In genomic region chr11:83187463-83187862, GRCh38 we compare ENCODE assay signal across 23 cellular contexts. TPM values are rescaled to one million over a fixed set of nuclear protein-coding genes. Genes with fewer than 3 reads are reported as not detected.
A peak's percentile ranks its signal among the peaks of the same experiment; 100 is the strongest.
DNase-seq lines count a peak whose midpoint lies in the region; ATAC-seq, FAIRE-seq and TF ChIP-seq lines count a peak whose summit lies in the region.
"Had no signal": no experiment of that assay in that cellular context is flagged by ENCODE, and none has a peak within 500 bp of the region (broad histone marks: within the 10 kb centered on the region; RNA-seq: fewer than 3 reads in every experiment).

No MANE protein-coding gene starts in this region.

- dilution Hi-C loops in endothelial cell of umbilical vein (cut with MboI; ENCODE audit: extremely low pct_ligation_motif_present, low sequenced_read_pairs): no loop called here

- H3K9me3 ChIP-seq in PC-3 (ENCODE audit: low read length): no peaks in the 10 kb centered on the region
- no peaks in the 10 kb centered on the region for H3K9me3 ChIP-seq in endothelial cell of umbilical vein (replicated peaks; ENCODE audit: control insufficient read depth, insufficient read depth, low read length)
- H3K9me3 ChIP-seq: transverse colon had no signal

- TF ChIP-seq POLR2A in endothelial cell of umbilical vein (IDR thresholded peaks at IDR 0.05; ENCODE audit: low read depth, low read length): no peak

- no peaks in the 10 kb centered on the region for H3K9me2 ChIP-seq in PC-3 (replicated peaks; ENCODE audit: low read length)

- H3K9me1 ChIP-seq in endothelial cell of umbilical vein (replicated peaks; ENCODE audit: control insufficient read depth, extremely low read depth, insufficient read depth, low read length): no peaks in the 10 kb centered on the region

- H3K9ac ChIP-seq in PC-3 (ENCODE audit: low read length): no peak overlapping the region
- no peak overlapping the region for H3K9ac ChIP-seq in endothelial cell of umbilical vein (replicated peaks; ENCODE audit: extremely low read depth, insufficient read depth, low read length)

- peaks cover 5% of the 10 kb centered on the region; the same call in 1 of the 2 replicates for H4K20me1 ChIP-seq in PC-3 (ENCODE audit: low read length)
- H4K20me1 ChIP-seq in endothelial cell of umbilical vein (replicated peaks; ENCODE audit: control insufficient read depth, extremely low read depth, insufficient read depth, low read length): peaks cover 2% of the 10 kb centered on the region

- peaks cover 10% of the 10 kb centered on the region for H3K4me1 ChIP-seq in PC-3 (ENCODE audit: insufficient read depth, low read length)
- H3K4me1 ChIP-seq in endothelial cell of umbilical vein (ENCODE audit: control insufficient read depth, extremely low read depth, insufficient read depth, low read length): peaks cover 5% of the 10 kb centered on the region

- H3K4me3 ChIP-seq in PC-3 (ENCODE audit: low read length) (no peak overlapping the region), endothelial cell of umbilical vein (replicated peaks in 1 of 3; ENCODE audit: insufficient read depth in 1 of 3, low read depth in 1 of 3, low read length in 3 of 3) (no peak overlapping the region)
- H3K4me3 ChIP-seq: hepatocyte, transverse colon had no signal

- H3K27ac Mint-ChIP-seq in activated CD8-positive, alpha-beta T cell treated with anti-CD3 and anti-CD28 coated beads for 36 hours: peak overlapping the region; percentile 9
- H3K27ac Mint-ChIP-seq in activated CD8-positive, alpha-beta T cell treated with anti-CD3 and anti-CD28 coated beads, Interleukin-2, amount 10 ng/mL, durations not matched to agents 7 days and 5 days: no peak overlapping the region
- peak overlapping the region; percentile 2 for H3K27ac Mint-ChIP-seq in progenitor cell of endocrine pancreas
- H3K27ac Mint-ChIP-seq: nephron had no signal

- H3K4me2 ChIP-seq in PC-3 (ENCODE audit: low read length) (no peak overlapping the region), endothelial cell of umbilical vein (ENCODE audit: insufficient read depth, low read length) (no peak overlapping the region)
- H3K4me2 ChIP-seq: hepatocyte had no signal

- FAIRE-seq in endothelial cell of umbilical vein (lab: Jason Lieb, UNC): no peak
- FAIRE-seq: colon, GM12891, H54 had no signal

- intact Hi-C loops in activated CD8-positive, alpha-beta T cell treated with anti-CD3 and anti-CD28 coated beads for 36 hours (cut with micrococcal nuclease): no loop called here
- intact Hi-C loops in PC-3 (cut with micrococcal nuclease): no loop called here
- intact Hi-C loops in endothelial cell of umbilical vein (cut with micrococcal nuclease): no loop called here

- no peak overlapping the region for H3K4me3 Mint-ChIP-seq in activated CD8-positive, alpha-beta T cell treated with anti-CD3 and anti-CD28 coated beads for 36 hours
- H3K4me3 Mint-ChIP-seq in activated CD8-positive, alpha-beta T cell treated with anti-CD3 and anti-CD28 coated beads, Interleukin-2, amount 10 ng/mL, durations not matched to agents 7 days and 5 days: no peak overlapping the region
- H3K4me3 Mint-ChIP-seq in progenitor cell of endocrine pancreas (ENCODE audit: low read depth): no peak overlapping the region

- peaks cover 13% of the 10 kb centered on the region for H3K4me1 Mint-ChIP-seq in activated CD8-positive, alpha-beta T cell treated with anti-CD3 and anti-CD28 coated beads for 36 hours (ENCODE audit: low read depth)
- peaks cover 7% of the 10 kb centered on the region for H3K4me1 Mint-ChIP-seq in activated CD8-positive, alpha-beta T cell treated with anti-CD3 and anti-CD28 coated beads, Interleukin-2, amount 10 ng/mL, durations not matched to agents 7 days and 5 days (ENCODE audit: low read depth)
- H3K4me1 Mint-ChIP-seq in progenitor cell of endocrine pancreas (ENCODE audit: low read depth): peaks cover 3% of the 10 kb centered on the region

- H2AFZ ChIP-seq in PC-3 (ENCODE audit: low read length) (no peak overlapping the region), endothelial cell of umbilical vein (ENCODE audit: low read depth, low read length) (no peak overlapping the region)
- H2AFZ ChIP-seq: hepatocyte had no signal

- no peaks in the 10 kb centered on the region for H3K27me3 Mint-ChIP-seq in activated CD8-positive, alpha-beta T cell treated with anti-CD3 and anti-CD28 coated beads for 36 hours
- no peaks in the 10 kb centered on the region for H3K27me3 Mint-ChIP-seq in activated CD8-positive, alpha-beta T cell treated with anti-CD3 and anti-CD28 coated beads, Interleukin-2, amount 10 ng/mL, durations not matched to agents 7 days and 5 days (ENCODE audit: low read depth)
- H3K27me3 Mint-ChIP-seq in progenitor cell of endocrine pancreas: no peaks in the 10 kb centered on the region
- H3K27me3 Mint-ChIP-seq: brain had no signal

- CTCF ChIA-PET in activated CD8-positive, alpha-beta T cell treated with anti-CD3 and anti-CD28 coated beads for 36 hours (lab: Charles Lee): interaction anchor here (0.6 to 1.9 kb wide), 4 partner anchors 16 to 539 kb away, joined by 3 to 5 read pairs (median 4); no protein-coding TSS in a partner anchor
- CTCF ChIA-PET in activated CD8-positive, alpha-beta T cell treated with anti-CD3 and anti-CD28 coated beads, Interleukin-2, amount 10 ng/mL, durations not matched to agents 7 days and 5 days (lab: Charles Lee): interaction anchor here (1.0 to 2.0 kb wide), 5 partner anchors 12 to 320 kb away, joined by 3 to 5 read pairs (median 3); no protein-coding TSS in a partner anchor
- CTCF ChIA-PET in PC-3 (lab: Charles Lee) (interaction anchor here (0.5 kb wide), 1 partner anchor 320 kb away, joined by 3 read pairs; no protein-coding TSS in a partner anchor), endothelial cell of umbilical vein (lab: Charles Lee) (interaction anchor here (1.2 to 1.4 kb wide), 3 partner anchors 13 to 31 kb away, joined by 3 to 4 read pairs (median 3); no protein-coding TSS in a partner anchor)

- no peaks in the 10 kb centered on the region for H3F3A ChIP-seq in PC-3 (ENCODE audit: low read length, unreplicated experiment)

- H3K79me2 ChIP-seq in PC-3 (ENCODE audit: low read length): peaks cover 12% of the 10 kb centered on the region
- H3K79me2 ChIP-seq in endothelial cell of umbilical vein (ENCODE audit: control insufficient read depth, insufficient read depth, low read length): peaks cover 8% of the 10 kb centered on the region

- no peak for TF ChIP-seq CTCF in activated CD8-positive, alpha-beta T cell treated with anti-CD3 and anti-CD28 coated beads for 36 hours (IDR thresholded peaks at IDR 0.05)
- TF ChIP-seq CTCF in PC-3 (conservative IDR thresholded peaks at IDR 0.05; ENCODE audit: low read depth, low read length): no peak
- TF ChIP-seq CTCF in endothelial cell of umbilical vein (IDR thresholded peaks at IDR 0.05; ENCODE audit: extremely low read depth in 1 of 2, insufficient read depth in 1 of 2, low read depth in 1 of 2, low read length in 2 of 2): no peak
- no peak for TF ChIP-seq CTCF in progenitor cell of endocrine pancreas (IDR thresholded peaks at IDR 0.05; ENCODE audit: unreplicated experiment)

- POLR2A ChIA-PET in activated CD8-positive, alpha-beta T cell treated with anti-CD3 and anti-CD28 coated beads for 36 hours (lab: Charles Lee): interaction anchor here (0.9 to 1.2 kb wide), 3 partner anchors 9 to 287 kb away, joined by 3 read pairs; partner anchors contain the start of gene PRCP
- POLR2A ChIA-PET in activated CD8-positive, alpha-beta T cell treated with anti-CD3 and anti-CD28 coated beads, Interleukin-2, amount 10 ng/mL, durations not matched to agents 7 days and 5 days (lab: Charles Lee): interaction anchor here (1.5 to 2.6 kb wide), 2 partner anchors 28 to 31 kb away, joined by 5 to 10 read pairs; partner anchors contain the start of gene PCF11
- POLR2A ChIA-PET in PC-3 (lab: Charles Lee; ENCODE audit: unreplicated experiment): interaction anchor here (0.6 kb wide), 1 partner anchor 59 kb away, joined by 3 read pairs; no protein-coding TSS in a partner anchor
- POLR2A ChIA-PET in endothelial cell of umbilical vein (lab: Charles Lee): no interaction called here

- H3K27me3 ChIP-seq in PC-3 (ENCODE audit: low read length) (no peaks in the 10 kb centered on the region), endothelial cell of umbilical vein (ENCODE audit: control insufficient read depth in 2 of 2, insufficient read depth in 2 of 2, low read length in 2 of 2) (no peaks in the 10 kb centered on the region)
- H3K27me3 ChIP-seq: hepatocyte, transverse colon had no signal

- no peak overlapping the region for H3K27ac ChIP-seq in PC-3 (ENCODE audit: low read length)
- H3K27ac ChIP-seq in endothelial cell of umbilical vein (ENCODE audit: insufficient read depth, low read depth, low read length): no peak overlapping the region
- H3K27ac ChIP-seq: hepatocyte, transverse colon had no signal

- DNase-seq in activated CD8-positive, alpha-beta T cell treated with anti-CD3 and anti-CD28 coated beads for 36 hours: no peak
- DNase-seq in activated CD8-positive, alpha-beta T cell treated with anti-CD3 and anti-CD28 coated beads, Interleukin-2, amount 10 ng/mL, durations not matched to agents 7 days and 5 days: no peak
- no peak for DNase-seq in PC-3
- no peak for DNase-seq in endothelial cell of umbilical vein (ENCODE audit: low read depth, low spot score)
- DNase-seq in progenitor cell of endocrine pancreas (ENCODE audit: low spot score, unreplicated experiment): no peak
- no peak for DNase-seq in foreskin melanocyte
- DNase-seq in NCI-H1105 (lab: John Stamatoyannopoulos, UW): no peak
- DNase-seq: activated CD4-positive, alpha-beta T cell treated with anti-CD3 and anti-CD28 coated beads, Interleukin-2, amount 50 U/mL, for 1 hour; GF-D8; islet precursor cell; NCI-H1694; posterior cingulate gyrus; stimulated activated naive CD4-positive, alpha-beta T cell treated with Interleukin-2 at 50 U/mL for 16 hours; SW 1271; transverse colon had no signal

- BruUV-seq in PC-3 (replicated peaks; lab: Mats Ljungman, UMichigan): no TSS peak
- no TSS peak for BruUV-seq in endothelial cell of umbilical vein (replicated peaks; lab: Mats Ljungman, UMichigan)

- peaks cover 49% of the 10 kb centered on the region for H3K36me3 ChIP-seq in PC-3 (ENCODE audit: low read depth, low read length)
- peaks cover 3 to 10% of the 10 kb centered on the region in 2 experiments for H3K36me3 ChIP-seq in endothelial cell of umbilical vein (ENCODE audit: control insufficient read depth in 2 of 2, extremely low read depth in 1 of 2, insufficient read depth in 2 of 2, low read length in 2 of 2)

- no peak for ATAC-seq in activated CD8-positive, alpha-beta T cell treated with anti-CD3 and anti-CD28 coated beads for 36 hours
- no peak for ATAC-seq in activated CD8-positive, alpha-beta T cell treated with anti-CD3 and anti-CD28 coated beads, Interleukin-2, amount 10 ng/mL, durations not matched to agents 7 days and 5 days
- ATAC-seq in PC-3: peak; percentile 31; the same call in 1 of the 2 replicates
- ATAC-seq in HG03457 (IDR thresholded peaks at IDR 0.05; ENCODE audit: unreplicated experiment): no peak
- ATAC-seq: activated naive CD4-positive, alpha-beta T cell treated with anti-CD3 and anti-CD28 coated beads, Interleukin-2, amount 50 U/mL, for 72 hours had no signal

- H3K36me3 Mint-ChIP-seq in activated CD8-positive, alpha-beta T cell treated with anti-CD3 and anti-CD28 coated beads for 36 hours (ENCODE audit: low read depth): peaks cover 57% of the 10 kb centered on the region
- H3K36me3 Mint-ChIP-seq in activated CD8-positive, alpha-beta T cell treated with anti-CD3 and anti-CD28 coated beads, Interleukin-2, amount 10 ng/mL, durations not matched to agents 7 days and 5 days (ENCODE audit: low read depth): peaks cover 60% of the 10 kb centered on the region
- H3K36me3 Mint-ChIP-seq in progenitor cell of endocrine pancreas (ENCODE audit: insufficient read depth): peaks cover 22% of the 10 kb centered on the region

- no peaks in the 10 kb centered on the region for H3K9me3 Mint-ChIP-seq in activated CD8-positive, alpha-beta T cell treated with anti-CD3 and anti-CD28 coated beads for 36 hours
- H3K9me3 Mint-ChIP-seq in activated CD8-positive, alpha-beta T cell treated with anti-CD3 and anti-CD28 coated beads, Interleukin-2, amount 10 ng/mL, durations not matched to agents 7 days and 5 days (ENCODE audit: insufficient read depth): no peaks in the 10 kb centered on the region
- H3K9me3 Mint-ChIP-seq in progenitor cell of endocrine pancreas (ENCODE audit: low read depth): no peaks in the 10 kb centered on the region
- H3K9me3 Mint-ChIP-seq: activated naive CD4-positive, alpha-beta T cell treated with anti-CD3 and anti-CD28 coated beads, Interleukin-2, amount 50 U/mL, for 72 hours; brain; nephron had no signal

RNA-seq across cellular contexts. Expression of gene ANKRD42, which starts 6.0 kb away (rescaled TPM):
- total RNA-seq in activated CD8-positive, alpha-beta T cell treated with anti-CD3 and anti-CD28 coated beads for 36 hours: 1 to 10 TPM; 3.8 to 4.7 TPM
- 1 to 10 TPM; 4.2 to 4.5 TPM for total RNA-seq in activated CD8-positive, alpha-beta T cell treated with anti-CD3 and anti-CD28 coated beads, Interleukin-2, amount 10 ng/mL, durations not matched to agents 7 days and 5 days
- total RNA-seq in PC-3 (2014; rRNA removed): 6.6 and 11.2 TPM in 2 replicates
- 6.6 and 7.6 TPM in 2 replicates for total RNA-seq in endothelial cell of umbilical vein
- polyA plus RNA-seq in endothelial cell of umbilical vein: 2.5 and 3.3 TPM in 2 replicates
- polyA plus RNA-seq in endothelial cell of umbilical vein (2011; cell fraction: cytosol; rRNA removed): 3.2 and 3.3 TPM in 2 replicates
- polyA plus RNA-seq in endothelial cell of umbilical vein (2011; cell fraction: nucleus; rRNA removed): 3.5 and 5.6 TPM in 2 replicates
- 7.1 TPM in 2 replicates for polyA plus RNA-seq in endothelial cell of umbilical vein (2012)
- polyA minus RNA-seq in endothelial cell of umbilical vein: 6.1 and 7.3 TPM in 2 replicates
- 4.0 TPM for polyA minus RNA-seq in endothelial cell of umbilical vein (2011; cell fraction: cytosol; rRNA and poly(A)+ RNA removed)
- polyA minus RNA-seq in endothelial cell of umbilical vein (2011; cell fraction: nucleus; rRNA and poly(A)+ RNA removed): 4.4 and 6.6 TPM in 2 replicates
- 12.1 and 12.7 TPM in 2 replicates for total RNA-seq in progenitor cell of endocrine pancreas

RNA-seq across cellular contexts. Expression of gene PCF11, which starts 30.5 kb away (rescaled TPM):
- 10 to 100 TPM; 53.9 to 55.6 TPM for total RNA-seq in activated CD8-positive, alpha-beta T cell treated with anti-CD3 and anti-CD28 coated beads for 36 hours
- 10 to 100 TPM; 65.9 to 67.2 TPM for total RNA-seq in activated CD8-positive, alpha-beta T cell treated with anti-CD3 and anti-CD28 coated beads, Interleukin-2, amount 10 ng/mL, durations not matched to agents 7 days and 5 days
- total RNA-seq in PC-3 (2014; rRNA removed) (41.7 and 42.1 TPM in 2 replicates), endothelial cell of umbilical vein (51.2 and 53.5 TPM in 2 replicates), progenitor cell of endocrine pancreas (65.0 and 69.1 TPM in 2 replicates)
- polyA plus RNA-seq in endothelial cell of umbilical vein: 25.6 and 38.0 TPM in 2 replicates
- polyA plus RNA-seq in endothelial cell of umbilical vein (2011; cell fraction: cytosol; rRNA removed): 21.7 and 24.5 TPM in 2 replicates
- 110 and 198 TPM in 2 replicates for polyA plus RNA-seq in endothelial cell of umbilical vein (2011; cell fraction: nucleus; rRNA removed)
- polyA plus RNA-seq in endothelial cell of umbilical vein (2012): 22.5 and 26.8 TPM in 2 replicates
- polyA minus RNA-seq in endothelial cell of umbilical vein: 35.7 and 43.9 TPM in 2 replicates
- 18.8 TPM for polyA minus RNA-seq in endothelial cell of umbilical vein (2011; cell fraction: cytosol; rRNA and poly(A)+ RNA removed)
- polyA minus RNA-seq in endothelial cell of umbilical vein (2011; cell fraction: nucleus; rRNA and poly(A)+ RNA removed): 123 and 145 TPM in 2 replicates
